ENCODE assay signal across 1 cellular context in the genomic region with DNA sequence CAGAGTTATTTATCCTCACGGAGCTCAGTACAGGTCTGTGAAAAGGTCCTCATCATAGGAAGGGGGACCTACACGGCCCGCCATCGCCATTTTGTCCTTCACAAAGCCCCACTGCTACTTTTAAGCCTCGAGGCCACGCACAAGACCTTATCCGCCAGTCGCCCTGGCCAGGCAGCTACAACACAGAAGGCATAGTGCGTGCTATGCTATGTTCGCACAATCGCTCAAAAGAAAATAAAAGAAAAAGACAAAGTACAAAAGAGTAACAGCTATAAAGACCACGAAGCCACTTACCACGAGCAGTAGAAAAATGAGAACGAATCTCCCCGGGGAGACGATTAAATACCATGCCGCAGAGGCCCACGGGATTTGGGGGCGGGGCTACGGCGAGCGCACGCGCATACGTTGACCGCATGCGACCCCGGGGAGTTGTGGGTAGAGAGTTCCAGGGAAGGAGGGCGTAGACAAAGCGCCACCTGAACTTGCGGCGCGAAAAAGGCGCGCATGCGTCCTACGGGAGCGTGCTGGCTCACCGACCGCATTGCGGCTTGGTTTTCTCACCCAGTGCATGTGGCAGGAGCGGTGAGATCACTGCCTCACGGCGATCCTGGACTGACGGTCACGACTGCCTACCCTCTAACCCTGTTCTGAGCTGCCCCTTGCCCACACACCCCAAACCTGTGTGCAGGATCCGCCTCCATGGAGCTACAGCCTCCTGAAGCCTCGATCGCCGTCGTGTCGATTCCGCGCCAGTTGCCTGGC.
TF ChIP-seq lines count a peak whose summit lies in the region.

No MANE protein-coding gene starts in this region.

TF ChIP-seq in K562, 482 proteins besides CTCF, POLR2A, EP300 and RAD21 (continued from another document and continues in another):
- TF ChIP-seq, protein P1, sequence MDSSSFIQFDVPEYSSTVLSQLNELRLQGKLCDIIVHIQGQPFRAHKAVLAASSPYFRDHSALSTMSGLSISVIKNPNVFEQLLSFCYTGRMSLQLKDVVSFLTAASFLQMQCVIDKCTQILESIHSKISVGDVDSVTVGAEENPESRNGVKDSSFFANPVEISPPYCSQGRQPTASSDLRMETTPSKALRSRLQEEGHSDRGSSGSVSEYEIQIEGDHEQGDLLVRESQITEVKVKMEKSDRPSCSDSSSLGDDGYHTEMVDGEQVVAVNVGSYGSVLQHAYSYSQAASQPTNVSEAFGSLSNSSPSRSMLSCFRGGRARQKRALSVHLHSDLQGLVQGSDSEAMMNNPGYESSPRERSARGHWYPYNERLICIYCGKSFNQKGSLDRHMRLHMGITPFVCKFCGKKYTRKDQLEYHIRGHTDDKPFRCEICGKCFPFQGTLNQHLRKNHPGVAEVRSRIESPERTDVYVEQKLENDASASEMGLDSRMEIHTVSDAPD (CRISPR knock-in tag; IDR thresholded peaks at IDR 0.05), result no peak
- TF ChIP-seq SP2 (IDR thresholded peaks at IDR 0.05; ENCODE audit: extremely low read depth, low read depth, low read length, poor library complexity, severe bottlenecking) (no peak), ZNF253 (CRISPR knock-in tag; conservative IDR thresholded peaks at IDR 0.05) (peak; percentile 75; the same call in 1 of the 2 replicates), ADNP (tag; IDR thresholded peaks at IDR 0.05) (no peak), ZNF165 (CRISPR knock-in tag; IDR thresholded peaks at IDR 0.05; ENCODE audit: borderline replicate concordance) (no peak), HMG20A (CRISPR knock-in tag; conservative IDR thresholded peaks at IDR 0.05) (no peak), RBM25 (IDR thresholded peaks at IDR 0.05; ENCODE audit: low read depth, low read length, severe bottlenecking) (no peak), ARID1B (IDR thresholded peaks at IDR 0.05) (peak; percentile 46; the same call in 1 of the 2 replicates)
- TF ChIP-seq, protein P2, sequence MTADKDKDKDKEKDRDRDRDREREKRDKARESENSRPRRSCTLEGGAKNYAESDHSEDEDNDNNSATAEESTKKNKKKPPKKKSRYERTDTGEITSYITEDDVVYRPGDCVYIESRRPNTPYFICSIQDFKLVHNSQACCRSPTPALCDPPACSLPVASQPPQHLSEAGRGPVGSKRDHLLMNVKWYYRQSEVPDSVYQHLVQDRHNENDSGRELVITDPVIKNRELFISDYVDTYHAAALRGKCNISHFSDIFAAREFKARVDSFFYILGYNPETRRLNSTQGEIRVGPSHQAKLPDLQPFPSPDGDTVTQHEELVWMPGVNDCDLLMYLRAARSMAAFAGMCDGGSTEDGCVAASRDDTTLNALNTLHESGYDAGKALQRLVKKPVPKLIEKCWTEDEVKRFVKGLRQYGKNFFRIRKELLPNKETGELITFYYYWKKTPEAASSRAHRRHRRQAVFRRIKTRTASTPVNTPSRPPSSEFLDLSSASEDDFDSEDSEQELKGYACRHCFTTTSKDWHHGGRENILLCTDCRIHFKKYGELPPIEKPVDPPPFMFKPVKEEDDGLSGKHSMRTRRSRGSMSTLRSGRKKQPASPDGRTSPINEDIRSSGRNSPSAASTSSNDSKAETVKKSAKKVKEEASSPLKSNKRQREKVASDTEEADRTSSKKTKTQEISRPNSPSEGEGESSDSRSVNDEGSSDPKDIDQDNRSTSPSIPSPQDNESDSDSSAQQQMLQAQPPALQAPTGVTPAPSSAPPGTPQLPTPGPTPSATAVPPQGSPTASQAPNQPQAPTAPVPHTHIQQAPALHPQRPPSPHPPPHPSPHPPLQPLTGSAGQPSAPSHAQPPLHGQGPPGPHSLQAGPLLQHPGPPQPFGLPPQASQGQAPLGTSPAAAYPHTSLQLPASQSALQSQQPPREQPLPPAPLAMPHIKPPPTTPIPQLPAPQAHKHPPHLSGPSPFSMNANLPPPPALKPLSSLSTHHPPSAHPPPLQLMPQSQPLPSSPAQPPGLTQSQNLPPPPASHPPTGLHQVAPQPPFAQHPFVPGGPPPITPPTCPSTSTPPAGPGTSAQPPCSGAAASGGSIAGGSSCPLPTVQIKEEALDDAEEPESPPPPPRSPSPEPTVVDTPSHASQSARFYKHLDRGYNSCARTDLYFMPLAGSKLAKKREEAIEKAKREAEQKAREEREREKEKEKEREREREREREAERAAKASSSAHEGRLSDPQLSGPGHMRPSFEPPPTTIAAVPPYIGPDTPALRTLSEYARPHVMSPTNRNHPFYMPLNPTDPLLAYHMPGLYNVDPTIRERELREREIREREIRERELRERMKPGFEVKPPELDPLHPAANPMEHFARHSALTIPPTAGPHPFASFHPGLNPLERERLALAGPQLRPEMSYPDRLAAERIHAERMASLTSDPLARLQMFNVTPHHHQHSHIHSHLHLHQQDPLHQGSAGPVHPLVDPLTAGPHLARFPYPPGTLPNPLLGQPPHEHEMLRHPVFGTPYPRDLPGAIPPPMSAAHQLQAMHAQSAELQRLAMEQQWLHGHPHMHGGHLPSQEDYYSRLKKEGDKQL (CRISPR knock-in tag; IDR thresholded peaks at IDR 0.05; ENCODE audit: borderline replicate concordance), result no peak
- TF ChIP-seq, protein P3, sequence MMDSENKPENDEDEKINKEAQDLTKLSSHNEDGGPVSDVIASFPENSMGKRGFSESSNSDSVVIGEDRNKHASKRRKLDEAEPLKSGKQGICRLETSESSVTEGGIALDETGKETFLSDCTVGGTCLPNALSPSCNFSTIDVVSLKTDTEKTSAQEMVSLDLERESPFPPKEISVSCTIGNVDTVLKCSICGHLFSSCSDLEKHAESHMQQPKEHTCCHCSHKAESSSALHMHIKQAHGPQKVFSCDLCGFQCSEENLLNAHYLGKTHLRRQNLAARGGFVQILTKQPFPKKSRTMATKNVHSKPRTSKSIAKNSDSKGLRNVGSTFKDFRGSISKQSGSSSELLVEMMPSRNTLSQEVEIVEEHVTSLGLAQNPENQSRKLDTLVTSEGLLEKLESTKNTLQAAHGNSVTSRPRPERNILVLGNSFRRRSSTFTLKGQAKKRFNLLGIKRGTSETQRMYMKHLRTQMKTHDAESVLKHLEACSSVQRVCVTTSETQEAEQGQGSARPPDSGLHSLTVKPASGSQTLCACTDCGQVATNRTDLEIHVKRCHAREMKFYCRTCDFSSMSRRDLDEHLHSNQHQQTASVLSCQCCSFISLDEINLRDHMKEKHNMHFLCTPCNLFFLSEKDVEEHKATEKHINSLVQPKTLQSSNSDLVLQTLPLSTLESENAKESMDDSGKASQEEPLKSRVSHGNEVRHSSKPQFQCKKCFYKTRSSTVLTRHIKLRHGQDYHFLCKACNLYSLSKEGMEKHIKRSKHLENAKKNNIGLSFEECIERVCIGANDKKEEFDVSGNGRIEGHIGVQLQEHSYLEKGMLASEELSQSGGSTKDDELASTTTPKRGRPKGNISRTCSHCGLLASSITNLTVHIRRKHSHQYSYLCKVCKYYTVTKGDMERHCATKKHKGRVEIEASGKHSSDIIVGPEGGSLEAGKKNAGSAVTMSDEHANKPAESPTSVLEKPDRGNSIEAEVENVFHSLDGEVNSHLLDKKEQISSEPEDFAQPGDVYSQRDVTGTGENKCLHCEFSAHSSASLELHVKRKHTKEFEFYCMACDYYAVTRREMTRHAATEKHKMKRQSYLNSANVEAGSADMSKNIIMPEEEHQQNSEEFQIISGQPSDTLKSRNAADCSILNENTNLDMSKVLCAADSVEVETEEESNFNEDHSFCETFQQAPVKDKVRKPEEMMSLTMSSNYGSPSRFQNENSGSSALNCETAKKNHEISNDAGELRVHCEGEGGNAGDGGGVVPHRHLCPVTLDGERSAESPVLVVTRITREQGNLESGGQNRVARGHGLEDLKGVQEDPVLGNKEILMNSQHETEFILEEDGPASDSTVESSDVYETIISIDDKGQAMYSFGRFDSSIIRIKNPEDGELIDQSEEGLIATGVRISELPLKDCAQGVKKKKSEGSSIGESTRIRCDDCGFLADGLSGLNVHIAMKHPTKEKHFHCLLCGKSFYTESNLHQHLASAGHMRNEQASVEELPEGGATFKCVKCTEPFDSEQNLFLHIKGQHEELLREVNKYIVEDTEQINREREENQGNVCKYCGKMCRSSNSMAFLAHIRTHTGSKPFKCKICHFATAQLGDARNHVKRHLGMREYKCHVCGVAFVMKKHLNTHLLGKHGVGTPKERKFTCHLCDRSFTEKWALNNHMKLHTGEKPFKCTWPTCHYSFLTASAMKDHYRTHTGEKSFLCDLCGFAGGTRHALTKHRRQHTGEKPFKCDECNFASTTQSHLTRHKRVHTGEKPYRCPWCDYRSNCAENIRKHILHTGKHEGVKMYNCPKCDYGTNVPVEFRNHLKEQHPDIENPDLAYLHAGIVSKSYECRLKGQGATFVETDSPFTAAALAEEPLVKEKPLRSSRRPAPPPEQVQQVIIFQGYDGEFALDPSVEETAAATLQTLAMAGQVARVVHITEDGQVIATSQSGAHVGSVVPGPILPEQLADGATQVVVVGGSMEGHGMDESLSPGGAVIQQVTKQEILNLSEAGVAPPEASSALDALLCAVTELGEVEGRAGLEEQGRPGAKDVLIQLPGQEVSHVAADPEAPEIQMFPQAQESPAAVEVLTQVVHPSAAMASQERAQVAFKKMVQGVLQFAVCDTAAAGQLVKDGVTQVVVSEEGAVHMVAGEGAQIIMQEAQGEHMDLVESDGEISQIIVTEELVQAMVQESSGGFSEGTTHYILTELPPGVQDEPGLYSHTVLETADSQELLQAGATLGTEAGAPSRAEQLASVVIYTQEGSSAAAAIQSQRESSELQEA (IDR thresholded peaks at IDR 0.05; ENCODE audit: low read depth), result peak; percentile 62; the same call in 1 of the 2 replicates
- TF ChIP-seq, protein P4, sequence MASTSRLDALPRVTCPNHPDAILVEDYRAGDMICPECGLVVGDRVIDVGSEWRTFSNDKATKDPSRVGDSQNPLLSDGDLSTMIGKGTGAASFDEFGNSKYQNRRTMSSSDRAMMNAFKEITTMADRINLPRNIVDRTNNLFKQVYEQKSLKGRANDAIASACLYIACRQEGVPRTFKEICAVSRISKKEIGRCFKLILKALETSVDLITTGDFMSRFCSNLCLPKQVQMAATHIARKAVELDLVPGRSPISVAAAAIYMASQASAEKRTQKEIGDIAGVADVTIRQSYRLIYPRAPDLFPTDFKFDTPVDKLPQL (IDR thresholded peaks at IDR 0.05; ENCODE audit: extremely low read depth, insufficient read length), result peak; percentile 85
- TF ChIP-seq, protein P5, sequence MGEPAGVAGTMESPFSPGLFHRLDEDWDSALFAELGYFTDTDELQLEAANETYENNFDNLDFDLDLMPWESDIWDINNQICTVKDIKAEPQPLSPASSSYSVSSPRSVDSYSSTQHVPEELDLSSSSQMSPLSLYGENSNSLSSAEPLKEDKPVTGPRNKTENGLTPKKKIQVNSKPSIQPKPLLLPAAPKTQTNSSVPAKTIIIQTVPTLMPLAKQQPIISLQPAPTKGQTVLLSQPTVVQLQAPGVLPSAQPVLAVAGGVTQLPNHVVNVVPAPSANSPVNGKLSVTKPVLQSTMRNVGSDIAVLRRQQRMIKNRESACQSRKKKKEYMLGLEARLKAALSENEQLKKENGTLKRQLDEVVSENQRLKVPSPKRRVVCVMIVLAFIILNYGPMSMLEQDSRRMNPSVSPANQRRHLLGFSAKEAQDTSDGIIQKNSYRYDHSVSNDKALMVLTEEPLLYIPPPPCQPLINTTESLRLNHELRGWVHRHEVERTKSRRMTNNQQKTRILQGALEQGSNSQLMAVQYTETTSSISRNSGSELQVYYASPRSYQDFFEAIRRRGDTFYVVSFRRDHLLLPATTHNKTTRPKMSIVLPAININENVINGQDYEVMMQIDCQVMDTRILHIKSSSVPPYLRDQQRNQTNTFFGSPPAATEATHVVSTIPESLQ (CRISPR knock-in tag; IDR thresholded peaks at IDR 0.05), result peak; percentile 97
- TF ChIP-seq, protein P6, sequence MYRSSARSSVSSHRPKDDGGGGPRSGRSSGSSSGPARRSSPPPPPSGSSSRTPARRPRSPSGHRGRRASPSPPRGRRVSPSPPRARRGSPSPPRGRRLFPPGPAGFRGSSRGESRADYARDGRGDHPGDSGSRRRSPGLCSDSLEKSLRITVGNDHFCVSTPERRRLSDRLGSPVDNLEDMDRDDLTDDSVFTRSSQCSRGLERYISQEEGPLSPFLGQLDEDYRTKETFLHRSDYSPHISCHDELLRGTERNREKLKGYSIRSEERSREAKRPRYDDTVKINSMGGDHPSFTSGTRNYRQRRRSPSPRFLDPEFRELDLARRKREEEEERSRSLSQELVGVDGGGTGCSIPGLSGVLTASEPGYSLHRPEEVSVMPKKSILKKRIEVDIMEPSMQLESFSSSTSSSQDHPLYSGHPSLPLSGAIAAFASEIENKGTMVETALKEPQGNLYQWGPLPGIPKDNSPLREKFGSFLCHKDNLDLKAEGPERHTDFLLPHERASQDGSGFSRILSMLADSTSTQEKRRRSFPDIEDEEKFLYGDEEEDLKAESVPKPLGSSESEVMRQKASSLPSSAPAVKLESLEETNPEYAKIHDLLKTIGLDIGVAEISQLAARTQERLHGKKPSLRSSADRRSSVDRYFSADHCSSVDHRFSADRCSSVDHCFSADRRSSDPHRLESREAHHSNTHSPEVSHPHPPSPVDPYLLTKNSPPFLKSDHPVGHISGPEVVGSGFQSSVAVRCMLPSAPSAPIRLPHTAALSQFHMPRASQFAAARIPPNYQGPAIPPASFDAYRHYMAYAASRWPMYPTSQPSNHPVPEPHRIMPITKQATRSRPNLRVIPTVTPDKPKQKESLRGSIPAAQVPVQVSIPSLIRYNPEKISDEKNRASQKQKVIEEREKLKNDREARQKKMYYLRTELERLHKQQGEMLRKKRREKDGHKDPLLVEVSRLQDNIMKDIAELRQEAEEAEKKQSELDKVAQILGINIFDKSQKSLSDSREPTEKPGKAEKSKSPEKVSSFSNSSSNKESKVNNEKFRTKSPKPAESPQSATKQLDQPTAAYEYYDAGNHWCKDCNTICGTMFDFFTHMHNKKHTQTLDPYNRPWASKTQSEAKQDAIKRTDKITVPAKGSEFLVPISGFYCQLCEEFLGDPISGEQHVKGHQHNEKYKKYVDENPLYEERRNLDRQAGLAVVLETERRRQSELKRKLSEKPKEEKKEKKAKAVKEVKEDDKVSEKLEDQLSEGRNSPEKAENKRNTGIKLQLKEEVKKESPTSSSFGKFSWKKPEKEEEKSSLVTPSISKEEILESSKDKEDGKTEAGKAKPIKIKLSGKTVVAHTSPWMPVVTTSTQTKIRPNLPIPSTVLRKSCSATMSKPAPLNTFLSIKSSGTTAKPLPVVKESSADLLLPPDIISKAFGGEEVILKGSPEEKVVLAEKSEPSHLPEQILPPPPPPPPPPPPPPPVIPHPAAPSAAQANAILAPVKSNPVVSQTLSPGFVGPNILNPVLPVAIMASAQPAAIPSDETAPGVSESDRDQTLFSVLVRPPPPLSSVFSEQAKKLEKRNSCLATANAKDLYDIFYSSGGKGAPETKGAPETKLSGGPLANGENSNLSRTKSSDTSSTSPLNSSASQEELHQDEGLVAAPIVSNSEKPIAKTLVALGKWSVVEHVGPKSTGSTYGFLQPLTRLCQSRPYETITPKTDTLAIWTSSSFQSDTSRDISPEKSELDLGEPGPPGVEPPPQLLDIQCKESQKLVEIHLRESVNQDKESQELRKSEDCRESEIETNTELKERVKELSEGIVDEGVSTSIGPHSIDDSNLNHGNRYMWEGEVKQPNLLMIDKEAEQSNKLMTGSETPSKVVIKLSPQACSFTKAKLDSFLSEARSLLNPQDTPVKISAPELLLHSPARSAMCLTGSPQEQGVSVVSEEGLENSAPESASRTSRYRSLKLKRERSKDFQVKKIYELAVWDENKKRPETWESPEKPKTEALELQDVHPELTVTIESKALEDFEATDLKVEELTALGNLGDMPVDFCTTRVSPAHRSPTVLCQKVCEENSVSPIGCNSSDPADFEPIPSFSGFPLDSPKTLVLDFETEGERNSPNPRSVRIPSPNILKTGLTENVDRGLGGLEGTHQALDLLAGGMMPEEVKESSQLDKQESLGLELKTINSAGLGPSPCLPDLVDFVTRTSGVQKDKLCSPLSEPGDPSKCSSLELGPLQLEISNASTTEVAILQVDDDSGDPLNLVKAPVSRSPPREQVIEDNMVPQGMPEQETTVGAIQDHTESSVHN (IDR thresholded peaks at IDR 0.05; ENCODE audit: borderline replicate concordance in 1 of 2, low read depth in 1 of 2), result no peak; a peak in 1 of 4 replicates
- TF ChIP-seq, protein P7, sequence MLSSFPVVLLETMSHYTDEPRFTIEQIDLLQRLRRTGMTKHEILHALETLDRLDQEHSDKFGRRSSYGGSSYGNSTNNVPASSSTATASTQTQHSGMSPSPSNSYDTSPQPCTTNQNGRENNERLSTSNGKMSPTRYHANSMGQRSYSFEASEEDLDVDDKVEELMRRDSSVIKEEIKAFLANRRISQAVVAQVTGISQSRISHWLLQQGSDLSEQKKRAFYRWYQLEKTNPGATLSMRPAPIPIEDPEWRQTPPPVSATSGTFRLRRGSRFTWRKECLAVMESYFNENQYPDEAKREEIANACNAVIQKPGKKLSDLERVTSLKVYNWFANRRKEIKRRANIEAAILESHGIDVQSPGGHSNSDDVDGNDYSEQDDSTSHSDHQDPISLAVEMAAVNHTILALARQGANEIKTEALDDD (IDR thresholded peaks at IDR 0.05), result no peak; the same call in 1 of the 2 replicates
